ENCODE assay signal across 14 cellular contexts in genomic region chr1:26282694-26283019, GRCh38. TPM values are rescaled to one million over a fixed set of nuclear protein-coding genes. Genes with fewer than 3 reads are reported as not detected.
DNase-seq lines count a peak whose midpoint lies in the region; ATAC-seq and TF ChIP-seq lines count a peak whose summit lies in the region.
"Had no signal": no experiment of that assay in that cellular context is flagged by ENCODE, and none has a peak within 500 bp of the region (broad histone marks: within the 10 kb centered on the region; RNA-seq: fewer than 3 reads in every experiment).

No MANE protein-coding gene starts in this region.

- POLR2A ChIA-PET in activated CD4-positive, alpha-beta memory T cell treated with anti-CD3 and anti-CD28 coated beads, Interleukin-2, amount 10 ng/mL, durations not matched to agents 7 days and 5 days (lab: Charles Lee): interaction anchor here (19.9 kb wide), 1 partner anchor 27 kb away, joined by 1302 read pairs; the partner anchor contains the start of genes CD52 and UBXN11

- H3K27ac Mint-ChIP-seq in activated naive CD4-positive, alpha-beta T cell treated with anti-CD3 and anti-CD28 coated beads for 36 hours: peak overlapping the region; percentile 92
- H3K27ac Mint-ChIP-seq in activated CD4-positive, alpha-beta memory T cell treated with anti-CD3 and anti-CD28 coated beads, Interleukin-2, amount 10 ng/mL, durations not matched to agents 7 days and 5 days: peak overlapping the region; percentile 98
- peak overlapping the region; percentile 55 for H3K27ac Mint-ChIP-seq in glutamatergic neuron (ENCODE audit: unreplicated experiment)
- peak overlapping the region; percentile 90 for H3K27ac Mint-ChIP-seq in stimulated activated naive B cell treated with anti-CD40 and anti-IgM and Interleukin-4, amounts not matched to agents 10 μg/mL and 1 μg/mL and 100 μg/mL, for 72 hours

- no peak overlapping the region for H3K4me3 Mint-ChIP-seq in activated naive CD4-positive, alpha-beta T cell treated with anti-CD3 and anti-CD28 coated beads for 36 hours
- H3K4me3 Mint-ChIP-seq in activated CD4-positive, alpha-beta memory T cell treated with anti-CD3 and anti-CD28 coated beads, Interleukin-2, amount 10 ng/mL, durations not matched to agents 7 days and 5 days: peak overlapping the region; percentile 82
- peak overlapping the region; percentile 92 for H3K4me3 Mint-ChIP-seq in glutamatergic neuron (ENCODE audit: unreplicated experiment)
- peak overlapping the region in 1 of 2 donors; percentile 30 for H3K4me3 Mint-ChIP-seq in stimulated activated naive B cell treated with anti-CD40 and anti-IgM and Interleukin-4, amounts not matched to agents 10 μg/mL and 1 μg/mL and 100 μg/mL, for 72 hours

- CTCF ChIA-PET in activated naive CD4-positive, alpha-beta T cell treated with anti-CD3 and anti-CD28 coated beads for 36 hours (lab: Charles Lee): interaction anchor here (8.8 kb wide), 1 partner anchor 35 kb away, joined by 210 read pairs; the partner anchor contains the start of gene CD52
- CTCF ChIA-PET in activated CD4-positive, alpha-beta memory T cell treated with anti-CD3 and anti-CD28 coated beads, Interleukin-2, amount 10 ng/mL, durations not matched to agents 7 days and 5 days (lab: Charles Lee): interaction anchor here (17.9 kb wide), 1 partner anchor 32 kb away, joined by 883 read pairs; the partner anchor contains the start of genes CD52 and UBXN11

- no peaks in the 10 kb centered on the region for H3K27me3 Mint-ChIP-seq in activated naive CD4-positive, alpha-beta T cell treated with anti-CD3 and anti-CD28 coated beads for 36 hours (ENCODE audit: low read depth)
- no peaks in the 10 kb centered on the region for H3K27me3 Mint-ChIP-seq in activated CD4-positive, alpha-beta memory T cell treated with anti-CD3 and anti-CD28 coated beads, Interleukin-2, amount 10 ng/mL, durations not matched to agents 7 days and 5 days
- H3K27me3 Mint-ChIP-seq in glutamatergic neuron (ENCODE audit: unreplicated experiment): peaks cover 21% of the 10 kb centered on the region
- H3K27me3 Mint-ChIP-seq in stimulated activated naive B cell treated with anti-CD40 and anti-IgM and Interleukin-4, amounts not matched to agents 10 μg/mL and 1 μg/mL and 100 μg/mL, for 72 hours: no peaks in the 10 kb centered on the region

- peaks cover 85% of the 10 kb centered on the region for H3K4me1 Mint-ChIP-seq in activated naive CD4-positive, alpha-beta T cell treated with anti-CD3 and anti-CD28 coated beads for 36 hours (ENCODE audit: low read depth)
- H3K4me1 Mint-ChIP-seq in activated CD4-positive, alpha-beta memory T cell treated with anti-CD3 and anti-CD28 coated beads, Interleukin-2, amount 10 ng/mL, durations not matched to agents 7 days and 5 days: peaks cover 88% of the 10 kb centered on the region
- H3K4me1 Mint-ChIP-seq in glutamatergic neuron (ENCODE audit: low read depth, unreplicated experiment): peaks cover 55% of the 10 kb centered on the region
- peaks cover 71 to 82% of the 10 kb centered on the region in 2 donors for H3K4me1 Mint-ChIP-seq in stimulated activated naive B cell treated with anti-CD40 and anti-IgM and Interleukin-4, amounts not matched to agents 10 μg/mL and 1 μg/mL and 100 μg/mL, for 72 hours

- H3K9me3 Mint-ChIP-seq in activated naive CD4-positive, alpha-beta T cell treated with anti-CD3 and anti-CD28 coated beads for 36 hours: no peaks in the 10 kb centered on the region
- H3K9me3 Mint-ChIP-seq in activated CD4-positive, alpha-beta memory T cell treated with anti-CD3 and anti-CD28 coated beads, Interleukin-2, amount 10 ng/mL, durations not matched to agents 7 days and 5 days: no peaks in the 10 kb centered on the region
- peaks cover 13% of the 10 kb centered on the region for H3K9me3 Mint-ChIP-seq in glutamatergic neuron (ENCODE audit: unreplicated experiment)
- peaks cover 0 to 2% of the 10 kb centered on the region in 2 donors for H3K9me3 Mint-ChIP-seq in stimulated activated naive B cell treated with anti-CD40 and anti-IgM and Interleukin-4, amounts not matched to agents 10 μg/mL and 1 μg/mL and 100 μg/mL, for 72 hours

- DNase-seq in activated naive CD4-positive, alpha-beta T cell treated with anti-CD3 and anti-CD28 coated beads for 36 hours: no peak
- no peak for DNase-seq in activated naive CD4-positive, alpha-beta T cell treated with anti-CD3 and anti-CD28 coated beads, Interleukin-2, amount 50 U/mL, for 16 hours
- DNase-seq in activated CD4-positive, alpha-beta memory T cell treated with anti-CD3 and anti-CD28 coated beads, Interleukin-2, amount 10 ng/mL, durations not matched to agents 7 days and 5 days: no peak
- DNase-seq in glutamatergic neuron: no peak
- no peak for DNase-seq in stimulated activated naive B cell treated with anti-CD40 and anti-IgM and Interleukin-4, amounts not matched to agents 10 μg/mL and 1 μg/mL and 100 μg/mL, for 72 hours
- DNase-seq in SKM-1 treated with dmso at 0.1 percent for 144 hours (lab: John Stamatoyannopoulos, UW; ENCODE audit: unreplicated experiment): no peak
- no peak for DNase-seq in UCSD-AML1 (lab: John Stamatoyannopoulos, UW; ENCODE audit: unreplicated experiment)
- no peak for DNase-seq in KBM-7
- DNase-seq: AML-193, MM.1S had no signal

- intact Hi-C loops in activated naive CD4-positive, alpha-beta T cell treated with anti-CD3 and anti-CD28 coated beads for 36 hours (cut with micrococcal nuclease): loop anchor here (5.0 kb wide), 1 partner anchor 155 kb away; no protein-coding TSS in a partner anchor

- H3K36me3 Mint-ChIP-seq in activated naive CD4-positive, alpha-beta T cell treated with anti-CD3 and anti-CD28 coated beads for 36 hours (ENCODE audit: low read depth): peaks cover 23% of the 10 kb centered on the region
- H3K36me3 Mint-ChIP-seq in activated CD4-positive, alpha-beta memory T cell treated with anti-CD3 and anti-CD28 coated beads, Interleukin-2, amount 10 ng/mL, durations not matched to agents 7 days and 5 days (ENCODE audit: low read depth): peaks cover 75% of the 10 kb centered on the region
- H3K36me3 Mint-ChIP-seq in glutamatergic neuron (ENCODE audit: unreplicated experiment): no peaks in the 10 kb centered on the region
- peaks cover 42 to 68% of the 10 kb centered on the region in 2 donors for H3K36me3 Mint-ChIP-seq in stimulated activated naive B cell treated with anti-CD40 and anti-IgM and Interleukin-4, amounts not matched to agents 10 μg/mL and 1 μg/mL and 100 μg/mL, for 72 hours

- no peak for TF ChIP-seq CTCF in glutamatergic neuron (IDR thresholded peaks at IDR 0.05; ENCODE audit: partially characterized antibody, unreplicated experiment)

- no peak for ATAC-seq in stimulated activated naive B cell treated with anti-CD40 and anti-IgM and Interleukin-4, amounts not matched to agents 10 μg/mL and 1 μg/mL and 100 μg/mL, for 72 hours (replicated peaks)
- ATAC-seq: right lobe of liver had no signal

- in situ Hi-C loops in KBM-7 (cut with MboI; ENCODE audit: low pct_unique_long_range_greater_than_20kb, low sequenced_read_pairs): no loop called here

RNA-seq across cellular contexts. Expression of gene SH3BGRL3, which starts 2.8 kb away (rescaled TPM):
- 100 to 1,000 TPM; 130 to 132 TPM for total RNA-seq in activated naive CD4-positive, alpha-beta T cell treated with anti-CD3 and anti-CD28 coated beads for 36 hours
- total RNA-seq in activated CD4-positive, alpha-beta memory T cell treated with anti-CD3 and anti-CD28 coated beads, Interleukin-2, amount 10 ng/mL, durations not matched to agents 7 days and 5 days: 100 to 1,000 TPM; 662 to 665 TPM
- total RNA-seq in glutamatergic neuron (ENCODE audit: unreplicated experiment): 412 TPM

RNA-seq across cellular contexts. Expression of gene UBXN11, which starts 23.8 kb away (rescaled TPM):
- total RNA-seq in activated naive CD4-positive, alpha-beta T cell treated with anti-CD3 and anti-CD28 coated beads for 36 hours: 10 to 100 TPM; 26.4 to 26.9 TPM
- total RNA-seq in activated CD4-positive, alpha-beta memory T cell treated with anti-CD3 and anti-CD28 coated beads, Interleukin-2, amount 10 ng/mL, durations not matched to agents 7 days and 5 days: 10 to 100 TPM; 46.9 to 49.9 TPM
- 11.4 TPM for total RNA-seq in glutamatergic neuron (ENCODE audit: unreplicated experiment)

RNA-seq across cellular contexts. Expression of gene CD52, which starts 35.1 kb away (rescaled TPM):
- total RNA-seq in activated naive CD4-positive, alpha-beta T cell treated with anti-CD3 and anti-CD28 coated beads for 36 hours: 100 to 1,000 TPM; 129 to 141 TPM
- total RNA-seq in activated CD4-positive, alpha-beta memory T cell treated with anti-CD3 and anti-CD28 coated beads, Interleukin-2, amount 10 ng/mL, durations not matched to agents 7 days and 5 days: 1,000 to 10,000 TPM; 1,572 to 1,591 TPM
- total RNA-seq in glutamatergic neuron (ENCODE audit: unreplicated experiment): 2.8 TPM
- total RNA-seq: lung microvascular endothelial cell, NCI-H460, SJSA1 had no signal

RNA-seq across cellular contexts. Expression of gene CEP85, which starts 48.7 kb away (rescaled TPM):
- 10 to 100 TPM; 45.7 to 47.0 TPM for total RNA-seq in activated naive CD4-positive, alpha-beta T cell treated with anti-CD3 and anti-CD28 coated beads for 36 hours
- 10 to 100 TPM; 35.5 to 37.7 TPM for total RNA-seq in activated CD4-positive, alpha-beta memory T cell treated with anti-CD3 and anti-CD28 coated beads, Interleukin-2, amount 10 ng/mL, durations not matched to agents 7 days and 5 days
- 28.2 TPM for total RNA-seq in glutamatergic neuron (ENCODE audit: unreplicated experiment)

Comparison
In these comparisons a context has a peak if more than half of its experiments do, and no peak if none do; other contexts are left out.
1. RNA of gene CD52, which starts 35.1 kb away (total RNA-seq): 1,572 to 1,591 TPM in activated CD4-positive, alpha-beta memory T cell treated with anti-CD3 and anti-CD28 coated beads, Interleukin-2, amount 10 ng/mL, durations not matched to agents 7 days and 5 days and 129 to 141 TPM in activated naive CD4-positive, alpha-beta T cell treated with anti-CD3 and anti-CD28 coated beads for 36 hours; 2.8 TPM in glutamatergic neuron (single experiment); every median in the first group is over 10 times any median in the second.
2. Peak in every context shown above with its lines, with median percentiles within 50 percentile points of each other: H3K27ac Mint-ChIP-seq.